Comparison of ENCODE assay signal across 27 cellular contexts in genomic region chrX:123629502-123629901, GRCh38.
DNase-seq lines count a peak whose midpoint lies in the region; ATAC-seq, FAIRE-seq and TF ChIP-seq lines count a peak whose summit lies in the region.
"Had no signal": no experiment of that assay in that cellular context is flagged by ENCODE, and none has a peak within 500 bp of the region (broad histone marks: within the 10 kb centered on the region; RNA-seq: fewer than 3 reads in every experiment).

No MANE protein-coding gene starts in this region.

- H3K79me2 ChIP-seq in astrocyte (ENCODE audit: insufficient read depth, low read length) (no peaks in the 10 kb centered on the region), mesendoderm (ENCODE audit: control insufficient read depth, insufficient read depth, low read length) (no peaks in the 10 kb centered on the region)

- no peak for DNase-seq in A549 (ENCODE audit: low read depth in 1 of 2, low spot score in 1 of 2)
- peak; percentile 21 for DNase-seq in OCI-M1 (lab: John Stamatoyannopoulos, UW)
- no peak for DNase-seq in astrocyte (ENCODE audit: low read depth)
- DNase-seq in mesendoderm, result peak; percentile 0
- no peak for DNase-seq in natural killer cell
- no peak for DNase-seq in NCI-H345 treated with DMSO at 0.1 percent for 48 hours (lab: John Stamatoyannopoulos, UW; ENCODE audit: unreplicated experiment)
- DNase-seq in putamen (ENCODE audit: low spot score), result no peak
- DNase-seq: ACHN; BE2C; C1 segment of cervical spinal cord; CD4-positive, alpha-beta memory T cell; CD4-positive, CD25-positive, alpha-beta regulatory T cell; CD8-positive, alpha-beta memory T cell; COR-L47; DMS 273 treated with DMSO at 0.1 percent for 48 hours; DMS153; DMS53; DMS79; DND-41; EL; GDM1 had no signal

- H3K27me3 Mint-ChIP-seq in astrocyte (ENCODE audit: low read depth, unreplicated experiment) (no peaks in the 10 kb centered on the region), natural killer cell (ENCODE audit: low read depth in 2 of 2) (no peaks in the 10 kb centered on the region)
- H3K27me3 Mint-ChIP-seq: CD4-positive, alpha-beta memory T cell; CD4-positive, CD25-positive, alpha-beta regulatory T cell; CD8-positive, alpha-beta memory T cell had no signal

- no peak overlapping the region for H2BK15ac ChIP-seq in mesendoderm (replicated peaks; ENCODE audit: low read depth)

- H3K4me1 Mint-ChIP-seq in astrocyte (ENCODE audit: low read depth, unreplicated experiment), result peaks cover 7% of the 10 kb centered on the region
- H3K4me1 Mint-ChIP-seq in natural killer cell, result no peaks in the 10 kb centered on the region
- H3K4me1 Mint-ChIP-seq: CD14-positive monocyte; CD4-positive, alpha-beta memory T cell had no signal

- no peak overlapping the region for H3K4me3 Mint-ChIP-seq in astrocyte (ENCODE audit: unreplicated experiment)
- no peak overlapping the region for H3K4me3 Mint-ChIP-seq in natural killer cell
- H3K4me3 Mint-ChIP-seq: CD14-positive monocyte; CD4-positive, CD25-positive, alpha-beta regulatory T cell; CD8-positive, alpha-beta memory T cell had no signal

- TF ChIP-seq POLR2A in A549 (IDR thresholded peaks at IDR 0.05; ENCODE audit: low read length), result no peak

- no peaks in the 10 kb centered on the region for H3K4me1 ChIP-seq in A549
- peaks cover 10% of the 10 kb centered on the region for H3K4me1 ChIP-seq in astrocyte (ENCODE audit: insufficient read depth, low read length)
- no peaks in the 10 kb centered on the region for H3K4me1 ChIP-seq in mesendoderm (ENCODE audit: control insufficient read depth, low read depth, low read length)
- H3K4me1 ChIP-seq: BE2C, BLaER1 had no signal

- TF ChIP-seq CTCF in A549 (IDR thresholded peaks at IDR 0.05) (no peak), astrocyte (IDR thresholded peaks at IDR 0.05; ENCODE audit: insufficient read depth, low read depth, low read length) (no peak), natural killer cell (IDR thresholded peaks at IDR 0.05) (no peak)

- POLR2A ChIA-PET in A549 (lab: Yijun Ruan, JAX), result no interaction called here

- intact Hi-C loops in natural killer cell (cut with micrococcal nuclease), result no loop called here

- H3K27ac Mint-ChIP-seq in astrocyte (ENCODE audit: unreplicated experiment) (no peak overlapping the region), natural killer cell (no peak overlapping the region)
- H3K27ac Mint-ChIP-seq: CD4-positive, CD25-positive, alpha-beta regulatory T cell; CD8-positive, alpha-beta memory T cell had no signal

- no peak overlapping the region for H3K18ac ChIP-seq in mesendoderm (ENCODE audit: low read length)

- H3K36me3 ChIP-seq in astrocyte (ENCODE audit: insufficient read depth, low read length) (peaks cover 14% of the 10 kb centered on the region), mesendoderm (ENCODE audit: control insufficient read depth, insufficient read depth, low read length) (no peaks in the 10 kb centered on the region)

- H3K79me1 ChIP-seq in mesendoderm (ENCODE audit: low read length), result no peaks in the 10 kb centered on the region

- WGBS in A549 (ENCODE audit: missing lambda C conversion rate), result 95% methylated on average over 3 of the region's 3 CpGs
- WGBS in mesendoderm (ENCODE audit: extremely low coverage, insufficient coverage, low lambda C conversion rate), result no CpG with 5 or more reads among the region's 3 CpGs

- CTCF ChIA-PET in A549 (lab: Yijun Ruan, JAX), result interaction anchor here (0.9 kb wide), 1 partner anchor 15 kb away, joined by 4 read pairs; no protein-coding TSS in a partner anchor

- H3K4me2 ChIP-seq in A549, result no peak overlapping the region
- no peak overlapping the region for H3K4me2 ChIP-seq in astrocyte (ENCODE audit: low read length)
- no peak overlapping the region for H3K4me2 ChIP-seq in mesendoderm (ENCODE audit: low read length)
- H3K4me2 ChIP-seq: BLaER1 had no signal

- H3K9me3 Mint-ChIP-seq in astrocyte (ENCODE audit: unreplicated experiment) (no peaks in the 10 kb centered on the region), natural killer cell (no peaks in the 10 kb centered on the region)
- H3K9me3 Mint-ChIP-seq: CD14-positive monocyte; CD8-positive, alpha-beta memory T cell had no signal

- TF ChIP-seq RAD21 in A549 (conservative IDR thresholded peaks at IDR 0.05 in 1 of 2, IDR thresholded peaks at IDR 0.05 in 1 of 2), result no peak

- no peak overlapping the region for H3K23ac ChIP-seq in mesendoderm (ENCODE audit: low read length)

- no peak overlapping the region for H4K5ac ChIP-seq in mesendoderm (ENCODE audit: low read length)

- no peak for TF ChIP-seq EP300 in A549 (IDR thresholded peaks at IDR 0.05)

- FAIRE-seq in A549 (lab: Jason Lieb, UNC), result peak; percentile 80
- FAIRE-seq in astrocyte (lab: Jason Lieb, UNC), result peak; percentile 69
- FAIRE-seq: GM12878, GM12892, GM18507 had no signal

- H2AFZ ChIP-seq in astrocyte (ENCODE audit: low read depth, low read length), result no peak overlapping the region

- no peak overlapping the region for H2BK120ac ChIP-seq in mesendoderm (ENCODE audit: low read depth, low read length)

- no peak overlapping the region for H2AK5ac ChIP-seq in mesendoderm (ENCODE audit: low read length)

- no peak overlapping the region for H3K56ac ChIP-seq in mesendoderm (ENCODE audit: low read length)

- no peaks in the 10 kb centered on the region for H3K9me3 ChIP-seq in A549
- H3K9me3 ChIP-seq in astrocyte (ENCODE audit: insufficient read depth, low read depth, low read length), result no peaks in the 10 kb centered on the region
- H3K9me3 ChIP-seq: BE2C, BLaER1 had no signal

- no peak overlapping the region for H2BK5ac ChIP-seq in mesendoderm (ENCODE audit: low read length)

- no peak for ATAC-seq in A549
- no peak for ATAC-seq in natural killer cell
- ATAC-seq: GM12878 had no signal

- H4K8ac ChIP-seq in mesendoderm (ENCODE audit: low read depth, low read length), result no peak overlapping the region

- H3K4ac ChIP-seq in mesendoderm (ENCODE audit: low read depth, low read length), result no peak overlapping the region

- H3K36me3 Mint-ChIP-seq in astrocyte (ENCODE audit: low read depth, unreplicated experiment), result peaks cover 2% of the 10 kb centered on the region
- H3K36me3 Mint-ChIP-seq in natural killer cell, result no peaks in the 10 kb centered on the region

- H3K4me3 ChIP-seq in A549 (no peak overlapping the region), astrocyte (ENCODE audit: insufficient read depth, low read depth, low read length) (no peak overlapping the region), mesendoderm (ENCODE audit: low read length) (no peak overlapping the region)
- H3K4me3 ChIP-seq: BLaER1, GM12878 had no signal

- no peaks in the 10 kb centered on the region for H4K20me1 ChIP-seq in astrocyte (ENCODE audit: insufficient read depth, low read length)

- H3K27me3 ChIP-seq in astrocyte (ENCODE audit: insufficient read depth, low read length) (no peaks in the 10 kb centered on the region), mesendoderm (ENCODE audit: insufficient read depth, low read length, poor library complexity) (no peaks in the 10 kb centered on the region)
- H3K27me3 ChIP-seq: BE2C had no signal

- no peak overlapping the region for H3K9ac ChIP-seq in astrocyte (ENCODE audit: low read length)
- H3K9ac ChIP-seq in mesendoderm (ENCODE audit: low read length), result no peak overlapping the region
- H3K9ac ChIP-seq: BLaER1 had no signal

- H3K27ac ChIP-seq in A549 (0 out of 6 replicates have a peak overlapping the region, but pooled peaks of 1 of the 2 experiments have one; percentile 19), astrocyte (ENCODE audit: low read depth, low read length) (no peak overlapping the region), mesendoderm (ENCODE audit: low read depth, low read length) (no peak overlapping the region)
- H3K27ac ChIP-seq: 22Rv1, BLaER1 had no signal

TF ChIP-seq in A549, 52 proteins besides CTCF, POLR2A, EP300 and RAD21:
- no peak for TF ChIP-seq SMC3 (IDR thresholded peaks at IDR 0.05)
- TF ChIP-seq CEBPB (IDR thresholded peaks at IDR 0.05), result no peak
- no peak for TF ChIP-seq ELK1 (IDR thresholded peaks at IDR 0.05; ENCODE audit: low read depth, low read length)
- no peak for TF ChIP-seq FOSB (CRISPR knock-in tag; IDR thresholded peaks at IDR 0.05)
- TF ChIP-seq JUNB (IDR thresholded peaks at IDR 0.05), result no peak
- no peak for TF ChIP-seq PHF8 (IDR thresholded peaks at IDR 0.05; ENCODE audit: borderline replicate concordance, low read depth)
- TF ChIP-seq BHLHE40 (IDR thresholded peaks at IDR 0.05; ENCODE audit: low read depth, low read length), result no peak
- no peak for TF ChIP-seq NFE2L2 (conservative IDR thresholded peaks at IDR 0.05; ENCODE audit: low read length)
- no peak for TF ChIP-seq EHF (CRISPR knock-in tag; IDR thresholded peaks at IDR 0.05)
- no peak for TF ChIP-seq HES2 (IDR thresholded peaks at IDR 0.05)
- no peak for TF ChIP-seq MAFK (IDR thresholded peaks at IDR 0.05; ENCODE audit: partially characterized antibody)
- TF ChIP-seq, protein P1, sequence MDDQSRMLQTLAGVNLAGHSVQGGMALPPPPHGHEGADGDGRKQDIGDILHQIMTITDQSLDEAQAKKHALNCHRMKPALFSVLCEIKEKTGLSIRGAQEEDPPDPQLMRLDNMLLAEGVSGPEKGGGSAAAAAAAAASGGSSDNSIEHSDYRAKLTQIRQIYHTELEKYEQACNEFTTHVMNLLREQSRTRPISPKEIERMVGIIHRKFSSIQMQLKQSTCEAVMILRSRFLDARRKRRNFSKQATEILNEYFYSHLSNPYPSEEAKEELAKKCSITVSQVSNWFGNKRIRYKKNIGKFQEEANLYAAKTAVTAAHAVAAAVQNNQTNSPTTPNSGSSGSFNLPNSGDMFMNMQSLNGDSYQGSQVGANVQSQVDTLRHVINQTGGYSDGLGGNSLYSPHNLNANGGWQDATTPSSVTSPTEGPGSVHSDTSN (IDR thresholded peaks at IDR 0.05), result no peak
- TF ChIP-seq KDM1A (IDR thresholded peaks at IDR 0.05; ENCODE audit: low read depth), result no peak
- no peak for TF ChIP-seq CBX2 (IDR thresholded peaks at IDR 0.05; ENCODE audit: borderline replicate concordance, low read depth)
- no peak for TF ChIP-seq HOXB13 (CRISPR knock-in tag; IDR thresholded peaks at IDR 0.05; ENCODE audit: low read depth)
- no peak for TF ChIP-seq ZC3H11A (IDR thresholded peaks at IDR 0.05)
TF ChIP-seq in A549: peak in this region for 0.

Comparison
In these comparisons a context has a peak if more than half of its experiments do, and no peak if none do; other contexts are left out.
1. DNase-seq: peak in OCI-M1 (single experiment) and mesendoderm (single experiment); none in A549 (0 of 2), astrocyte (single experiment), natural killer cell (single experiment), NCI-H345 treated with DMSO at 0.1 percent for 48 hours (single experiment) and putamen (single experiment).